8 cellular contexts compared by ENCODE assay signal in the genomic region with DNA sequence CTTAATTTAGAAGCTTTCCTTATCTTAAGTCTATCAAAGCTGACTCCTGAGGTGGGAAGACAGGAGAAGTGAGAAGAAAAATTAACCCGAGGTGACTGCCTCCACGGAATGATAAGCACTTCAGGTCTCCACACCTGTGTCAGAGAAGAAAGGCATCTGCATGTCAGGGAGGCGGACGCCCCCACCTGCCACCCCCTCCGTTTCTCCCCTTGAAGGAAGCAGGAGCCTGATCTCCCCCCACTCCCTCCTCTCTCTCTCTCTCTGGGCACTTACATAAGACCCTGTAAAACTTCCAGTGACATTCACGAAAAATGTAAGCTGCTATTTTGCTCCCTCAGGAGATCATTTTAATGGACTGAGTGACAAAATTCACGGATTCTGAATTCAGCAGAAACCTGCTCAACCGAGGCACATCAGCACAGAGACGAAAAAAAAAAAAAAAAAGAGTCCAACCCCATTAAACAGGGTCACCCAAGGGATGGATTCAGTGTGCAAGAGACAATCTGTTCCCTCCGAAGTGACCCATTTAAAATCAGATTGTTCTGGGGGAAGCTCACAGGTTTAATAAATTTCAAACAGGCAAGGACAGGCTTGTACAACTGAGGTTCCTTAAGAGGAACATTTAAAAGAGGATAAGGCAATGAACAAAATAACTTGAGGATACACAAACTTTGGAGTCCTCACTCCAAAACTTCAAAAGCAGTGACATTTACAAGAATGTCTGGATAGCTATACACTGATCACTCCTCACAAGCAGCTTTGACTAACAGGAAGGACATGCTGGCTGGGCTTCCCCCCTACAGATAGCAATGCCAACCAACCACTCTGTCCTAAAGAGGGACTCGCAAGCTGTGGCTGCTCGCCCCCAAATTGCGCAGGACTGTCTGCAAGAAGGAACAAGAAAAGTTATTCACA. TPM values are rescaled to one million over a fixed set of nuclear protein-coding genes. Genes with fewer than 3 reads are reported as not detected.
DNase-seq lines count a peak whose midpoint lies in the region; FAIRE-seq and TF ChIP-seq lines count a peak whose summit lies in the region.

No MANE protein-coding gene starts in this region.

- no peak overlapping the region for H3K23ac ChIP-seq in trophoblast cell (ENCODE audit: low read length)

- H3K27ac ChIP-seq in Peyer's patch (peak overlapping the region in 2 of 4 donors; percentile 66 to 68), trophoblast cell (ENCODE audit: low read depth, low read length) (no peak overlapping the region)

- H3K4me3 ChIP-seq in Peyer's patch (peak overlapping the region; percentile 70 to 98 (median 76)), fibroblast of villous mesenchyme (ENCODE audit: low read depth, low read length) (peak overlapping the region; percentile 61), trophoblast cell (ENCODE audit: low read depth, low read length) (peak overlapping the region; percentile 85)

- no peak overlapping the region for H4K12ac ChIP-seq in trophoblast cell (ENCODE audit: low read depth, low read length)

- H4K8ac ChIP-seq in trophoblast cell (ENCODE audit: low read depth, low read length): no peak overlapping the region

- H4K91ac ChIP-seq in trophoblast cell (ENCODE audit: low read depth, low read length): no peak overlapping the region

- no CpG with 5 or more reads among the region's 13 CpGs for WGBS in trophoblast cell (ENCODE audit: extremely low coverage, insufficient coverage, insufficient read length)

- no peak for TF ChIP-seq POLR2A in Peyer's patch (IDR thresholded peaks at IDR 0.05)

- no peak overlapping the region for H2AK5ac ChIP-seq in trophoblast cell (ENCODE audit: low read length)

- peak; percentile 29 for DNase-seq in GM13976 (ENCODE audit: low spot score)
- no peak for DNase-seq in Peyer's patch
- no peak for DNase-seq in fibroblast of villous mesenchyme (ENCODE audit: low read depth)
- DNase-seq in trophoblast cell: peak in 1 of 2 donors; percentile 38
- no peak for DNase-seq in HTR-8/SVneo (ENCODE audit: insufficient read length, low spot score)
- no peak for DNase-seq in NCI-H226
- DNase-seq in NOMO-1 treated with dmso at 0.1 percent for 144 hours (lab: John Stamatoyannopoulos, UW; ENCODE audit: unreplicated experiment): no peak
- DNase-seq in NCI-H2227 treated with DMSO at 0.1 percent for 48 hours (lab: John Stamatoyannopoulos, UW): no peak

- H2BK5ac ChIP-seq in trophoblast cell (ENCODE audit: low read depth, low read length, poor library complexity): no peak overlapping the region

- H3K4me1 ChIP-seq in Peyer's patch (peaks cover 0 to 28% (median 3%) of the 10 kb centered on the region in 4 donors), trophoblast cell (ENCODE audit: control insufficient read depth in 1 of 2, insufficient read depth in 2 of 2, low read length in 2 of 2) (peaks cover 0 to 7% of the 10 kb centered on the region in 2 experiments)

- H2AFZ ChIP-seq in trophoblast cell (ENCODE audit: insufficient read depth, low read length, poor library complexity): no peak overlapping the region

- peaks cover 4% of the 10 kb centered on the region for H3K79me2 ChIP-seq in trophoblast cell (ENCODE audit: control insufficient read depth, insufficient read depth, low read length, poor library complexity)

- H3K9me3 ChIP-seq in Peyer's patch (no peaks in the 10 kb centered on the region), trophoblast cell (ENCODE audit: insufficient read depth, low read depth, low read length) (no peaks in the 10 kb centered on the region)

- no peak overlapping the region for H3K14ac ChIP-seq in trophoblast cell (ENCODE audit: low read length)

- H3K36me3 ChIP-seq in Peyer's patch (no peaks in the 10 kb centered on the region), trophoblast cell (ENCODE audit: control insufficient read depth in 1 of 2, insufficient read depth in 2 of 2, low read length in 2 of 2) (no peaks in the 10 kb centered on the region)

- in situ Hi-C loops in GM13976 (cut with MboI; ENCODE audit: low sequenced_read_pairs, unreplicated experiment): loop anchor here (5.0 to 10.0 kb wide), 4 partner anchors 134 to 614 kb away; no protein-coding TSS in a partner anchor

- no peak overlapping the region for H3K4ac ChIP-seq in trophoblast cell (ENCODE audit: low read depth, low read length)

- TF ChIP-seq CTCF in GM13976 (IDR thresholded peaks at IDR 0.05; ENCODE audit: borderline replicate concordance, control extremely low read depth, extremely low read depth, insufficient read depth, missing control alignments) (no peak), Peyer's patch (IDR thresholded peaks at IDR 0.05) (no peak), fibroblast of villous mesenchyme (IDR thresholded peaks at IDR 0.05; ENCODE audit: insufficient read depth, low read depth, low read length) (no peak)

- H3K27me3 ChIP-seq in Peyer's patch (no peaks in the 10 kb centered on the region), trophoblast cell (ENCODE audit: insufficient read depth, low read length) (no peaks in the 10 kb centered on the region)

- H3K18ac ChIP-seq in trophoblast cell (ENCODE audit: low read length): no peak overlapping the region

- no peak for FAIRE-seq in HTR-8/SVneo (lab: Jason Lieb, UNC)

- H3K79me1 ChIP-seq in trophoblast cell (ENCODE audit: low read length): peaks cover 8% of the 10 kb centered on the region

- peak overlapping the region; percentile 82 for H3K4me2 ChIP-seq in trophoblast cell (ENCODE audit: low read length)

- no peak overlapping the region for H2BK120ac ChIP-seq in trophoblast cell (ENCODE audit: insufficient read depth, low read length, poor library complexity)

- H3K9ac ChIP-seq in trophoblast cell (ENCODE audit: low read length): no peak overlapping the region

- no peak overlapping the region for H2BK12ac ChIP-seq in trophoblast cell (ENCODE audit: low read length)

RNA-seq across cellular contexts. Expression of gene LARGE1, which starts 1.3 kb away (rescaled TPM):
- total RNA-seq in Peyer's patch (100 to 1,000 TPM in 2 of 4 donors, 10 to 100 TPM in 2; 78.1 to 156 (median 104) TPM), fibroblast of villous mesenchyme (13.4 and 15.5 TPM in 2 replicates)
- polyA plus RNA-seq in trophoblast cell (2013): 17.3 and 17.7 TPM in 2 replicates
